ENCODE assay signal across 21 cellular contexts in the genomic region with DNA sequence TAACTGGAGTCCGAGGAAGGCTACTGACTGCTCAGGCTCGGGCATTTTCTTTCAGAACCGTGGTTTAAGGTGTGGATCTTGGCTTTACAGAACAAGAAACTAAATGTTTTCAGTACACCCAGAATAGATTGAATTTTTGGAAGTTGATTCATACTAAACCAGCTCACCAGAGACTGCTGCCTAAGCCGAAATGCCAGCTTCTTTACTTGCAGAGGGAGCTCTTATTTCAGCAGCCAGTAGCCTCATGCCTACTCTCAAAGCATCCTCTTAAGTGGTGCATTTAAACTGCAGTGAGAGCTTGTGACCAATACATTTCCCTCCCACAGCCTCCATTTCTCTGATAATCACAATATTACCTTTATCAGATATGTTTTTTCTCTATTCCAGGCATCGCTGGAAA.
A peak's percentile ranks its signal among the peaks of the same experiment; 100 is the strongest.
DNase-seq lines count a peak whose midpoint lies in the region; ATAC-seq, FAIRE-seq and TF ChIP-seq lines count a peak whose summit lies in the region.
"Had no signal": no experiment of that assay in that cellular context is flagged by ENCODE, and none has a peak within 500 bp of the region (broad histone marks: within the 10 kb centered on the region; RNA-seq: fewer than 3 reads in every experiment).

No MANE protein-coding gene starts in this region.

- H3K36me3 Mint-ChIP-seq in activated T-helper 17 cell treated with anti-CD3 and anti-CD28 coated beads, Interleukin-2, amount 50 U/mL, for 72 hours (ENCODE audit: low read depth) = no peaks in the 10 kb centered on the region

- no peak for FAIRE-seq in urothelium cell line (lab: Jason Lieb, UNC)
- FAIRE-seq: H1, pancreas had no signal

- DNase-seq in HCEC 1CT (peak; percentile 10), amniotic epithelial cell (ENCODE audit: low read depth) (peak; percentile 12), foreskin keratinocyte (peak; percentile 30 to 64), urothelium cell line (ENCODE audit: low spot score) (peak; percentile 27), cerebellar cortex (ENCODE audit: low spot score) (no peak)
- DNase-seq: activated naive CD4-positive, alpha-beta T cell; C1 segment of cervical spinal cord; DMS 273 treated with DMSO at 0.1 percent for 48 hours; MM.1S; NCI-H187; NK-92 treated with Interleukin-12 subunit alpha and Interleukin-12 subunit beta, amount 100 ng/mL, for 24 hours; pancreas; RPMI8226; stimulated activated CD4-positive, alpha-beta T cell treated with anti-CD3 and anti-CD28 coated beads, Interleukin-4, amount 100 ng/mL, for 1 hour; SW 1271 had no signal

- no peaks in the 10 kb centered on the region for H3K4me1 Mint-ChIP-seq in activated T-helper 17 cell treated with anti-CD3 and anti-CD28 coated beads, Interleukin-2, amount 50 U/mL, for 72 hours

- ATAC-seq in foreskin keratinocyte = no peak
- ATAC-seq in activated CD4-positive, CD25-positive, alpha-beta regulatory T cell treated with anti-CD3 and anti-CD28 coated beads, Interleukin-2, amount 50 U/mL, for 24 hours = no peak
- ATAC-seq in HG03135 (IDR thresholded peaks at IDR 0.05; ENCODE audit: unreplicated experiment) = no peak
- no peak for ATAC-seq in activated T-helper 17 cell treated with anti-CD3 and anti-CD28 coated beads, Interleukin-2, amount 50 U/mL, for 72 hours (replicated peaks)
- ATAC-seq: pancreas had no signal

- H3K9me3 Mint-ChIP-seq in activated T-helper 17 cell treated with anti-CD3 and anti-CD28 coated beads, Interleukin-2, amount 50 U/mL, for 72 hours = no peaks in the 10 kb centered on the region

- TF ChIP-seq CTCF in foreskin keratinocyte (conservative IDR thresholded peaks at IDR 0.05) = no peak

- no peak overlapping the region for H3K27ac Mint-ChIP-seq in activated T-helper 17 cell treated with anti-CD3 and anti-CD28 coated beads, Interleukin-2, amount 50 U/mL, for 72 hours

- H3K4me1 ChIP-seq in foreskin keratinocyte = peaks cover 25% of the 10 kb centered on the region
- H3K4me1 ChIP-seq: pancreas, suprapubic skin had no signal

- H3K27ac ChIP-seq in foreskin keratinocyte = no peak overlapping the region
- H3K27ac ChIP-seq: epithelial cell of prostate, pancreas, suprapubic skin had no signal

- H3K27me3 Mint-ChIP-seq in activated T-helper 17 cell treated with anti-CD3 and anti-CD28 coated beads, Interleukin-2, amount 50 U/mL, for 72 hours = no peaks in the 10 kb centered on the region

- H3K27me3 ChIP-seq in foreskin keratinocyte = no peaks in the 10 kb centered on the region
- H3K27me3 ChIP-seq: pancreas, suprapubic skin had no signal

- H3K4me3 Mint-ChIP-seq in activated T-helper 17 cell treated with anti-CD3 and anti-CD28 coated beads, Interleukin-2, amount 50 U/mL, for 72 hours = no peak overlapping the region
